In genomic region chr3:27591811-27592210, GRCh38 we compare ENCODE assay signal across 9 cellular contexts.
DNase-seq lines count a peak whose midpoint lies in the region; ATAC-seq and TF ChIP-seq lines count a peak whose summit lies in the region.
"Had no signal": no experiment of that assay in that cellular context is flagged by ENCODE, and none has a peak within 500 bp of the region (broad histone marks: within the 10 kb centered on the region; RNA-seq: fewer than 3 reads in every experiment).

No MANE protein-coding gene starts in this region.

- no peaks in the 10 kb centered on the region for H3K36me3 ChIP-seq in CD8-positive, alpha-beta T cell (ENCODE audit: insufficient read depth, low read length)
- H3K36me3 ChIP-seq in body of pancreas (replicated peaks in 1 of 2; ENCODE audit: insufficient read depth in 1 of 2, low read depth in 2 of 2) = no peaks in the 10 kb centered on the region

- CTCF ChIA-PET in CD8-positive, alpha-beta T cell (lab: Charles Lee) = interaction anchor here (1.1 kb wide), 1 partner anchor 30 kb away, joined by 3 read pairs; no protein-coding TSS in a partner anchor
- CTCF ChIA-PET in activated CD8-positive, alpha-beta T cell treated with anti-CD3 and anti-CD28 coated beads, Interleukin-2, amount 10 ng/mL, durations not matched to agents 7 days and 5 days (lab: Charles Lee) = interaction anchor here (1.1 to 2.4 kb wide), 4 partner anchors 41 to 109 kb away, joined by 3 to 8 read pairs (median 5); no protein-coding TSS in a partner anchor

- peaks cover 31% of the 10 kb centered on the region for H3K4me1 Mint-ChIP-seq in CD8-positive, alpha-beta T cell (ENCODE audit: low read depth)
- peaks cover 36% of the 10 kb centered on the region for H3K4me1 Mint-ChIP-seq in activated CD8-positive, alpha-beta T cell treated with anti-CD3 and anti-CD28 coated beads, Interleukin-2, amount 10 ng/mL, durations not matched to agents 7 days and 5 days (ENCODE audit: low read depth)
- peaks cover 23% of the 10 kb centered on the region for H3K4me1 Mint-ChIP-seq in mesothelial cell of epicardium

- ATAC-seq in CD8-positive, alpha-beta T cell = peak; percentile 29
- ATAC-seq in GM21723 (IDR thresholded peaks at IDR 0.05; ENCODE audit: unreplicated experiment) (peak; percentile 52), body of pancreas (no peak), HG02759 (IDR thresholded peaks at IDR 0.05; ENCODE audit: unreplicated experiment) (no peak)
- ATAC-seq in activated CD8-positive, alpha-beta T cell treated with anti-CD3 and anti-CD28 coated beads, Interleukin-2, amount 10 ng/mL, durations not matched to agents 7 days and 5 days = peak; percentile 57

- H3K27me3 ChIP-seq in CD8-positive, alpha-beta T cell (ENCODE audit: insufficient read depth, low read length) = no peaks in the 10 kb centered on the region
- no peaks in the 10 kb centered on the region for H3K27me3 ChIP-seq in body of pancreas

- H3K9me3 ChIP-seq in CD8-positive, alpha-beta T cell (ENCODE audit: low read length) = no peaks in the 10 kb centered on the region
- H3K9me3 ChIP-seq in body of pancreas = no peaks in the 10 kb centered on the region

- no peaks in the 10 kb centered on the region for H3K27me3 Mint-ChIP-seq in CD8-positive, alpha-beta T cell (ENCODE audit: low read depth)
- no peaks in the 10 kb centered on the region for H3K27me3 Mint-ChIP-seq in activated CD8-positive, alpha-beta T cell treated with anti-CD3 and anti-CD28 coated beads, Interleukin-2, amount 10 ng/mL, durations not matched to agents 7 days and 5 days (ENCODE audit: low read depth)
- H3K27me3 Mint-ChIP-seq in mesothelial cell of epicardium (ENCODE audit: low read depth) = no peaks in the 10 kb centered on the region

- POLR2A ChIA-PET in CD8-positive, alpha-beta T cell (lab: Charles Lee) = interaction anchor here (0.5 kb wide), 1 partner anchor 41 kb away, joined by 3 read pairs; no protein-coding TSS in a partner anchor
- POLR2A ChIA-PET in activated CD8-positive, alpha-beta T cell treated with anti-CD3 and anti-CD28 coated beads, Interleukin-2, amount 10 ng/mL, durations not matched to agents 7 days and 5 days (lab: Charles Lee) = interaction anchor here (1.2 to 1.7 kb wide), 2 partner anchors 36 to 107 kb away, joined by 3 to 9 read pairs; partner anchors contain the start of gene SLC4A7

- no peaks in the 10 kb centered on the region for H3K36me3 Mint-ChIP-seq in CD8-positive, alpha-beta T cell
- peaks cover 12% of the 10 kb centered on the region for H3K36me3 Mint-ChIP-seq in activated CD8-positive, alpha-beta T cell treated with anti-CD3 and anti-CD28 coated beads, Interleukin-2, amount 10 ng/mL, durations not matched to agents 7 days and 5 days (ENCODE audit: low read depth)
- no peaks in the 10 kb centered on the region for H3K36me3 Mint-ChIP-seq in mesothelial cell of epicardium

- no peak overlapping the region for H3K4me3 ChIP-seq in CD8-positive, alpha-beta T cell (ENCODE audit: low read depth, low read length)
- H3K4me3 ChIP-seq in body of pancreas = no peak overlapping the region
- H3K4me3 ChIP-seq: PC-9 had no signal

- H3K4me3 Mint-ChIP-seq in CD8-positive, alpha-beta T cell = no peak overlapping the region
- peak overlapping the region; percentile 2 for H3K4me3 Mint-ChIP-seq in activated CD8-positive, alpha-beta T cell treated with anti-CD3 and anti-CD28 coated beads, Interleukin-2, amount 10 ng/mL, durations not matched to agents 7 days and 5 days
- no peak overlapping the region for H3K4me3 Mint-ChIP-seq in mesothelial cell of epicardium

- H3K9me3 Mint-ChIP-seq in CD8-positive, alpha-beta T cell = no peaks in the 10 kb centered on the region
- H3K9me3 Mint-ChIP-seq in activated CD8-positive, alpha-beta T cell treated with anti-CD3 and anti-CD28 coated beads, Interleukin-2, amount 10 ng/mL, durations not matched to agents 7 days and 5 days (ENCODE audit: insufficient read depth) = no peaks in the 10 kb centered on the region
- no peaks in the 10 kb centered on the region for H3K9me3 Mint-ChIP-seq in mesothelial cell of epicardium

- intact Hi-C loops in CD8-positive, alpha-beta T cell (cut with DNase I, micrococcal nuclease) = no loop called here
- intact Hi-C loops in body of pancreas (cut with DNase I) = no loop called here

- DNase-seq in CD8-positive, alpha-beta T cell = no peak
- peak; percentile 51 for DNase-seq in activated CD8-positive, alpha-beta T cell treated with anti-CD3 and anti-CD28 coated beads, Interleukin-2, amount 10 ng/mL, durations not matched to agents 7 days and 5 days
- no peak for DNase-seq in mesothelial cell of epicardium (ENCODE audit: low spot score in 2 of 2, unreplicated experiment in 2 of 2)
- DNase-seq in hippocampal formation (lab: John Stamatoyannopoulos, UW) = no peak
- DNase-seq in body of pancreas = no peak
- DNase-seq in GF-D8 (lab: John Stamatoyannopoulos, UW) = no peak
- DNase-seq: PC-9 had no signal

- TF ChIP-seq CTCF in CD8-positive, alpha-beta T cell (IDR thresholded peaks at IDR 0.05) = no peak
- no peak for TF ChIP-seq CTCF in mesothelial cell of epicardium (IDR thresholded peaks at IDR 0.05; ENCODE audit: unreplicated experiment)
- TF ChIP-seq CTCF in body of pancreas (IDR thresholded peaks at IDR 0.05) = no peak

- H3K4me1 ChIP-seq in CD8-positive, alpha-beta T cell (ENCODE audit: insufficient read depth, low read length) = peaks cover 25% of the 10 kb centered on the region
- peaks cover 11% of the 10 kb centered on the region for H3K4me1 ChIP-seq in body of pancreas

- 20 to 40% methylated on average over 4 of the region's 4 CpGs for WGBS in body of pancreas, 2 donors

- H3K27ac ChIP-seq in CD8-positive, alpha-beta T cell (ENCODE audit: low read depth, low read length) = no peak overlapping the region
- peak overlapping the region in 2 of 4 donors; percentile 52 to 76 for H3K27ac ChIP-seq in body of pancreas
- H3K27ac ChIP-seq: PC-9 had no signal

- peak overlapping the region; percentile 20 for H3K27ac Mint-ChIP-seq in CD8-positive, alpha-beta T cell
- peak overlapping the region; percentile 75 for H3K27ac Mint-ChIP-seq in activated CD8-positive, alpha-beta T cell treated with anti-CD3 and anti-CD28 coated beads, Interleukin-2, amount 10 ng/mL, durations not matched to agents 7 days and 5 days
- peak overlapping the region; percentile 43 for H3K27ac Mint-ChIP-seq in mesothelial cell of epicardium

- no peak for TF ChIP-seq POLR2A in body of pancreas (IDR thresholded peaks at IDR 0.05)

Comparison
In these comparisons a context has a peak if more than half of its experiments do, and no peak if none do; other contexts are left out.
1. ATAC-seq: peak in CD8-positive, alpha-beta T cell (single experiment), GM21723 (single experiment) and activated CD8-positive, alpha-beta T cell treated with anti-CD3 and anti-CD28 coated beads, Interleukin-2, amount 10 ng/mL, durations not matched to agents 7 days and 5 days (single experiment); none in body of pancreas (single experiment) and HG02759 (single experiment).
2. H3K27ac Mint-ChIP-seq: peak in every context shown above with its lines; median percentile 75 in activated CD8-positive, alpha-beta T cell treated with anti-CD3 and anti-CD28 coated beads, Interleukin-2, amount 10 ng/mL, durations not matched to agents 7 days and 5 days; 43 in mesothelial cell of epicardium; 20 in CD8-positive, alpha-beta T cell.